In genomic region chr1:109687641-109688499, GRCh38 we compare ENCODE assay signal across 8 cellular contexts. TPM values are rescaled to one million over a fixed set of nuclear protein-coding genes. Genes with fewer than 3 reads are reported as not detected.
DNase-seq lines count a peak whose midpoint lies in the region; ATAC-seq and TF ChIP-seq lines count a peak whose summit lies in the region.
"Had no signal": no experiment of that assay in that cellular context is flagged by ENCODE, and none has a peak within 500 bp of the region (broad histone marks: within the 10 kb centered on the region; RNA-seq: fewer than 3 reads in every experiment).

TSS of gene GSTM1 (plus strand) at chr1:109687817. CDS start at chr1:109687874, 57 bp downstream.

- peak; percentile 18 to 28 for DNase-seq in foreskin keratinocyte
- peak; percentile 75 for DNase-seq in stimulated activated CD8-positive, alpha-beta memory T cell treated with anti-CD3 and anti-CD28 coated beads, Interleukin-4, amount 100 ng/mL, for 24 hours (ENCODE audit: low read depth)
- no peak for DNase-seq in NCI-H1436 (lab: John Stamatoyannopoulos, UW)
- DNase-seq in COR-L47 (lab: John Stamatoyannopoulos, UW) = no peak
- DNase-seq: lower lobe of right lung had no signal

- H3K27me3 ChIP-seq in foreskin keratinocyte = no peaks in the 10 kb centered on the region

- intact Hi-C loops in T-helper 2 cell treated with Interferon-gamma antibody and Interleukin-4, amounts not matched to agents 100 ng/mL and 5 ng/mL, for 36 hours (cut with micrococcal nuclease) = loop anchor here (1.0 to 2.0 kb wide), 4 partner anchors 19 to 140 kb away; partner anchors contain the start of genes GNAI3 and GSTM2

- peak within 1 kb of the TSS; percentile 50 for H3K27ac ChIP-seq in foreskin keratinocyte
- H3K27ac ChIP-seq: lower lobe of right lung had no signal

- TF ChIP-seq CTCF in foreskin keratinocyte (conservative IDR thresholded peaks at IDR 0.05) = peak; percentile 57

- ATAC-seq in GM18870 (IDR thresholded peaks at IDR 0.05; ENCODE audit: unreplicated experiment) (peak; percentile 61), HG02610 (IDR thresholded peaks at IDR 0.05; ENCODE audit: unreplicated experiment) (peak; percentile 96), foreskin keratinocyte (peak; percentile 95)

- no peaks in the 10 kb centered on the region for H3K4me1 ChIP-seq in foreskin keratinocyte
- H3K4me1 ChIP-seq: lower lobe of right lung had no signal

RNA-seq across cellular contexts. Expression of gene GSTM1, which starts in this region (rescaled TPM):
- 91.4 and 97.0 TPM in 2 replicates for total RNA-seq in T-helper 2 cell treated with Interferon-gamma antibody and Interleukin-4, amounts not matched to agents 100 ng/mL and 5 ng/mL, for 36 hours
- 17.9 and 19.5 TPM in 2 replicates for total RNA-seq in foreskin keratinocyte
- polyA plus RNA-seq in foreskin keratinocyte = 41.0 and 45.9 TPM in 2 replicates
- total RNA-seq: lower lobe of right lung had no signal

Comparison
In these comparisons a context has a peak if more than half of its experiments do, and no peak if none do; other contexts are left out.
1. DNase-seq: peak in foreskin keratinocyte (2 of 2) and stimulated activated CD8-positive, alpha-beta memory T cell treated with anti-CD3 and anti-CD28 coated beads, Interleukin-4, amount 100 ng/mL, for 24 hours (single experiment); none in NCI-H1436 (single experiment) and COR-L47 (single experiment).
2. Peak in every context shown above with its lines, with median percentiles within 50 percentile points of each other: ATAC-seq.